Comparison of ENCODE assay signal across 8 cellular contexts in the genomic region with DNA sequence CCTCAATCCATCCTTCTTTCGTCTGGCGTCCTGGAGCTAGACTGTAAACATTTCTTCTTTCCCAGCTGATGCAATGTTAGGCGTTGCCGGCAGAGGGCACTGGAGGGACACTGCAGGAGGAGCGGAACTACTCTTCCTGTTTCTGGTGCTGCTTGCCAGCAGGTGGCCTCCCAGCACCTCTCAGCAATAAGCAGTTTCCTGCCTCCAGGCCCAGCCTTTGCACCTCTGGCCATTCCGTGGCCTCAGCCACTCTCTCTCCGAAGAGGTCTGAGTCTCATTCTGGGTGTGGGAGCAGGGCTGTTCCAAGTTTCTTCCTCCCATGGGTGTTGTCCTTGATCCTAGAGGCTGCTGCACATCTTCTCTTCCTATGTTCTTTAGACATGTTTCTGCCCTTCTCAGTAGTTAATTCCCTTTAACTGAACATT. TPM values are rescaled to one million over a fixed set of nuclear protein-coding genes. Genes with fewer than 3 reads are reported as not detected.
A peak's percentile ranks its signal among the peaks of the same experiment; 100 is the strongest.
DNase-seq lines count a peak whose midpoint lies in the region; ATAC-seq and TF ChIP-seq lines count a peak whose summit lies in the region.

No MANE protein-coding gene starts in this region.

- H3K4me3 Mint-ChIP-seq in H9 (no peak overlapping the region), type B pancreatic cell (no peak overlapping the region)

- H3K9me3 Mint-ChIP-seq in H9 (peaks cover 8% of the 10 kb centered on the region in 2 experiments; a peak in 4 of 5 replicates), type B pancreatic cell (peaks cover 8% of the 10 kb centered on the region)

- H3K4me3 ChIP-seq in NB4 (ENCODE audit: low read depth, low read length): no peak overlapping the region
- no peak overlapping the region for H3K4me3 ChIP-seq in SJSA1
- H3K4me3 ChIP-seq in gastroesophageal sphincter: no peak overlapping the region
- no peak overlapping the region for H3K4me3 ChIP-seq in ovary

- H3K36me3 Mint-ChIP-seq in H9 (ENCODE audit: insufficient read depth in 1 of 3, low read depth in 3 of 3) (peaks cover 0 to 6% (median 0%) of the 10 kb centered on the region in 3 experiments; a peak in 2 of 7 replicates), type B pancreatic cell (no peaks in the 10 kb centered on the region)

- no peak overlapping the region for H2BK15ac ChIP-seq in H9 (ENCODE audit: low read depth, low read length)

- no peak overlapping the region for H3K14ac ChIP-seq in H9 (ENCODE audit: insufficient read depth, low read length)

- H3K4ac ChIP-seq in H9 (ENCODE audit: low read depth, low read length): no peak overlapping the region

- H3K27me3 ChIP-seq in H9 (ENCODE audit: insufficient read depth, low read length) (no peaks in the 10 kb centered on the region), SJSA1 (replicated peaks) (no peaks in the 10 kb centered on the region; the same call in 1 of the 2 replicates), gastroesophageal sphincter (peaks cover 42% of the 10 kb centered on the region), ovary (no peaks in the 10 kb centered on the region)

- no peak for TF ChIP-seq EP300 in gastroesophageal sphincter (IDR thresholded peaks at IDR 0.05)
- TF ChIP-seq EP300 in ovary (IDR thresholded peaks at IDR 0.05): no peak

- WGBS in H9 (ENCODE audit: extremely low coverage, insufficient read length, low lambda C conversion rate): no CpG with 5 or more reads among the region's 7 CpGs
- WGBS in gastroesophageal sphincter (ENCODE audit: low coverage in 1 of 2), 2 donors: 0 to 5% methylated on average over 2 to 6 of the region's 7 CpGs
- 0 to 2% (median 0%) methylated on average over 7 of the region's 7 CpGs for WGBS in ovary, 3 donors

- no peak overlapping the region for H2BK20ac ChIP-seq in H9 (ENCODE audit: low read depth, low read length, poor library complexity, severe bottlenecking)

- H3K27me3 Mint-ChIP-seq in H9 (ENCODE audit: low read depth) (peaks cover 5% of the 10 kb centered on the region), type B pancreatic cell (peaks cover 37% of the 10 kb centered on the region)

- TF ChIP-seq CTCF in H9 (conservative IDR thresholded peaks at IDR 0.05): peak; percentile 99
- TF ChIP-seq CTCF in NB4 (IDR thresholded peaks at IDR 0.05; ENCODE audit: low read depth, low read length): peak; percentile 99
- TF ChIP-seq CTCF in gastroesophageal sphincter (IDR thresholded peaks at IDR 0.05): peak in 3 of 4 experiments; percentile 96 to 98 (median 97)
- TF ChIP-seq CTCF in ovary (IDR thresholded peaks at IDR 0.05): peak; percentile 99
- peak; percentile 100 for TF ChIP-seq CTCF in type B pancreatic cell (conservative IDR thresholded peaks at IDR 0.05)

- no peak overlapping the region for H2AFZ ChIP-seq in H9 (ENCODE audit: low read length)

- no peak overlapping the region for H2BK5ac ChIP-seq in H9 (ENCODE audit: insufficient read length, low read length)

- H3K23me2 ChIP-seq in H9 (ENCODE audit: insufficient read length, low read depth, low read length, poor library complexity, severe bottlenecking): no peaks in the 10 kb centered on the region

- no peak overlapping the region for H3K27ac ChIP-seq in H9 (ENCODE audit: insufficient read length, low read depth, low read length)
- no peak overlapping the region for H3K27ac ChIP-seq in SJSA1
- no peak overlapping the region for H3K27ac ChIP-seq in gastroesophageal sphincter
- no peak overlapping the region for H3K27ac ChIP-seq in ovary

- intact Hi-C loops in ovary (cut with DNase I): loop anchor here in 2 of 4 donors (5.0 to 10.0 kb wide), 3 partner anchors 57 to 567 kb away; a partner anchor contains a TSS

- H3K4me1 Mint-ChIP-seq in H9 (peaks cover 4 to 6% of the 10 kb centered on the region in 2 experiments), type B pancreatic cell (ENCODE audit: unreplicated experiment) (peaks cover 5% of the 10 kb centered on the region)

- H3K79me1 ChIP-seq in H9 (ENCODE audit: insufficient read depth, low read depth, low read length, poor library complexity, severe bottlenecking): no peaks in the 10 kb centered on the region

- H3K56ac ChIP-seq in H9 (ENCODE audit: insufficient read length, low read depth, low read length): no peak overlapping the region

- no peak overlapping the region for H4K91ac ChIP-seq in H9 (ENCODE audit: insufficient read length, low read depth, low read length)

- H3K4me1 ChIP-seq in H9 (ENCODE audit: insufficient read depth, low read length) (no peaks in the 10 kb centered on the region), SJSA1 (replicated peaks) (0 out of 2 replicates have a peak, but pooled peaks cover 3% of the 10 kb centered on the region), gastroesophageal sphincter (peaks cover 0 to 9% (median 0%) of the 10 kb centered on the region in 3 donors), ovary (ENCODE audit: insufficient read depth) (no peaks in the 10 kb centered on the region)

- no peak overlapping the region for H2BK120ac ChIP-seq in H9 (ENCODE audit: low read depth, low read length, poor library complexity, severe bottlenecking)

- peak; percentile 89 for ATAC-seq in gastroesophageal sphincter

- H3K9ac ChIP-seq in H9 (ENCODE audit: extremely low read depth, insufficient read length, low read length): no peak overlapping the region

- H4K5ac ChIP-seq in H9 (ENCODE audit: insufficient read length, low read depth, low read length): no peak overlapping the region

- no peak for TF ChIP-seq POLR2A in NB4 (IDR thresholded peaks at IDR 0.05; ENCODE audit: extremely low read depth, insufficient read length)
- TF ChIP-seq POLR2A in gastroesophageal sphincter (IDR thresholded peaks at IDR 0.05): no peak
- TF ChIP-seq POLR2A in ovary (IDR thresholded peaks at IDR 0.05): no peak

- H3K9me3 ChIP-seq in H9 (ENCODE audit: control insufficient read depth, low read depth, low read length) (peaks cover 7% of the 10 kb centered on the region), SJSA1 (replicated peaks) (no peaks in the 10 kb centered on the region; the same call in 1 of the 2 replicates), gastroesophageal sphincter (peaks cover 0 to 11% (median 0%) of the 10 kb centered on the region in 3 donors), ovary (peaks cover 0 to 5% of the 10 kb centered on the region in 2 donors)

- H3K18ac ChIP-seq in H9 (ENCODE audit: insufficient read length, low read depth, low read length): no peak overlapping the region

- H4K20me1 ChIP-seq in H9 (ENCODE audit: control insufficient read depth, insufficient read depth, insufficient read length): no peaks in the 10 kb centered on the region

- DNase-seq in EL: peak; percentile 85
- peak; percentile 93 for DNase-seq in H9
- DNase-seq in NB4 (ENCODE audit: low read depth): peak; percentile 86
- DNase-seq in SJSA1 (ENCODE audit: low read depth in 1 of 2, low spot score in 2 of 2): peak; percentile 68 to 83
- DNase-seq in activated gamma-delta T cell treated with anti-CD3 and anti-CD28 coated beads, Interleukin-2, amount 50 U/mL, for 16 hours (ENCODE audit: low read depth): peak; percentile 75
- DNase-seq in ovary: peak; percentile 89 to 94 (median 91)
- DNase-seq in type B pancreatic cell (ENCODE audit: extremely low spot score, unreplicated experiment): peak; percentile 91

- no peak overlapping the region for H3K27ac Mint-ChIP-seq in H9
- no peak overlapping the region for H3K27ac Mint-ChIP-seq in type B pancreatic cell

- H3K36me3 ChIP-seq in SJSA1 (no peaks in the 10 kb centered on the region), gastroesophageal sphincter (no peaks in the 10 kb centered on the region), ovary (no peaks in the 10 kb centered on the region)

- no peak overlapping the region for H2BK12ac ChIP-seq in H9 (ENCODE audit: insufficient read length, low read depth, low read length)

- H3K79me2 ChIP-seq in H9 (ENCODE audit: insufficient read depth, low read length): no peaks in the 10 kb centered on the region

- no peak overlapping the region for H4K8ac ChIP-seq in H9 (replicated peaks; ENCODE audit: insufficient read length, low read depth, low read length)

- no peak overlapping the region for H3K4me2 ChIP-seq in H9 (ENCODE audit: insufficient read depth, insufficient read length, low read length)

- no peak overlapping the region for H3K23ac ChIP-seq in H9 (ENCODE audit: insufficient read length, low read depth, low read length)

- H2AK5ac ChIP-seq in H9 (ENCODE audit: insufficient read length, low read length): no peak overlapping the region

- H3T11ph ChIP-seq in H9 (ENCODE audit: low read length): no peak overlapping the region

RNA-seq across cellular contexts. Expression of a gene that starts 7.5 kb away (rescaled TPM):
- 0.24 and 0.33 TPM in 2 replicates for total RNA-seq in H9 (2021)
- not detected in 2 replicates for total RNA-seq in SJSA1 (2014; rRNA removed; shearing (Covaris generic))
- total RNA-seq in gastroesophageal sphincter: 1 to 10 TPM in 1 of 4 donors, under 1 TPM in 1, not detected in 2; 0.13 to 1.1 TPM
- 10 to 100 TPM; 10.5 to 28.8 (median 19.8) TPM for total RNA-seq in ovary
- polyA plus RNA-seq in ovary: 10 to 100 TPM in 1 of 2 donors, under 1 TPM in 1; 0.45 to 11.0 TPM
- total RNA-seq in type B pancreatic cell (ENCODE audit: low replicate concordance): 0.29 TPM in 1 of 2 replicates, not detected in the other
